ENCODE assay signal across 1 cellular context in genomic region chr2:12033494-12033893, GRCh38.
TF ChIP-seq lines count a peak whose summit lies in the region.

No MANE protein-coding gene starts in this region.

TF ChIP-seq in HepG2, 621 proteins besides CTCF, POLR2A, EP300 and RAD21 (continued from another document):
- TF ChIP-seq MIXL1 (CRISPR knock-in tag; IDR thresholded peaks at IDR 0.05) (no peak), CREB1 (IDR thresholded peaks at IDR 0.05) (peak; percentile 72), CREB1 (CRISPR knock-in tag; IDR thresholded peaks at IDR 0.05) (no peak)
